In genomic region chr20:62601172-62601571, GRCh38 we compare ENCODE assay signal across 20 cellular contexts. TPM values are rescaled to one million over a fixed set of nuclear protein-coding genes. Genes with fewer than 3 reads are reported as not detected.
"Had no signal": no experiment of that assay in that cellular context is flagged by ENCODE, and none has a peak within 500 bp of the region (broad histone marks: within the 10 kb centered on the region; RNA-seq: fewer than 3 reads in every experiment).

No MANE protein-coding gene starts in this region.

- FAIRE-seq: islet of Langerhans had no signal

- H3K27ac Mint-ChIP-seq: activated naive CD4-positive, alpha-beta T cell treated with anti-CD3 and anti-CD28 coated beads for 36 hours; nephron progenitor cell had no signal

- ATAC-seq: foreskin keratinocyte, left cardiac atrium had no signal

- H3K4me3 Mint-ChIP-seq: activated CD4-positive, alpha-beta memory T cell treated with anti-CD3 and anti-CD28 coated beads, Interleukin-2, amount 10 ng/mL, durations not matched to agents 7 days and 5 days; activated naive CD4-positive, alpha-beta T cell treated with anti-CD3 and anti-CD28 coated beads for 36 hours; central memory CD8-positive, alpha-beta T cell; nephron progenitor cell had no signal

- H3K4me3 ChIP-seq: ascending aorta, colonic mucosa, hepatocyte, lung, thyroid gland had no signal

- H3K27ac ChIP-seq: ascending aorta, colonic mucosa, foreskin keratinocyte, hepatocyte, thyroid gland had no signal

- DNase-seq: activated CD4-positive, alpha-beta memory T cell treated with anti-CD3 and anti-CD28 coated beads, Interleukin-2, amount 10 ng/mL, durations not matched to agents 7 days and 5 days; activated CD4-positive, alpha-beta T cell treated with anti-CD3 and anti-CD28 coated beads for 48 hours; activated CD4-positive, CD25-positive, alpha-beta regulatory T cell; activated naive CD4-positive, alpha-beta T cell treated with anti-CD3 and anti-CD28 coated beads for 36 hours; activated T-cell treated with anti-CD3 and anti-CD28 coated beads, Interleukin-2, amount 50 U/mL, for 1 hour; colonic mucosa; foreskin keratinocyte; left cardiac atrium; nephron progenitor cell; occipital lobe; stimulated activated CD4-positive, alpha-beta T cell treated with anti-CD3 and anti-CD28 coated beads, Interleukin-12 subunit alpha, Interleukin-12 subunit beta, amount 100 ng/mL, for 4 hours; stimulated activated CD4-positive, alpha-beta T cell treated with anti-CD3 and anti-CD28 coated beads, Interleukin-1b, Interleukin-23, amount 100 ng/mL, for 48 hours; stimulated activated naive CD4-positive, alpha-beta T cell treated with Interleukin-2 at 50 U/mL for 16 hours; thyroid gland had no signal

- H3K9me3 ChIP-seq: ascending aorta, colonic mucosa, thyroid gland had no signal

- H3K27me3 ChIP-seq: hepatocyte, thyroid gland had no signal

- H3K36me3 ChIP-seq: ascending aorta, colonic mucosa, thyroid gland had no signal

- H3K4me1 ChIP-seq: foreskin keratinocyte had no signal

- H3K9me3 Mint-ChIP-seq: activated CD4-positive, alpha-beta memory T cell treated with anti-CD3 and anti-CD28 coated beads, Interleukin-2, amount 10 ng/mL, durations not matched to agents 7 days and 5 days; activated naive CD4-positive, alpha-beta T cell treated with anti-CD3 and anti-CD28 coated beads for 36 hours; central memory CD8-positive, alpha-beta T cell; nephron progenitor cell had no signal

RNA-seq across cellular contexts. Expression of gene SLCO4A1, which starts 41.1 kb away (rescaled TPM):
- polyA plus RNA-seq: fibroblast of lung had no signal
